1 cellular context compared by ENCODE assay signal in the genomic region with DNA sequence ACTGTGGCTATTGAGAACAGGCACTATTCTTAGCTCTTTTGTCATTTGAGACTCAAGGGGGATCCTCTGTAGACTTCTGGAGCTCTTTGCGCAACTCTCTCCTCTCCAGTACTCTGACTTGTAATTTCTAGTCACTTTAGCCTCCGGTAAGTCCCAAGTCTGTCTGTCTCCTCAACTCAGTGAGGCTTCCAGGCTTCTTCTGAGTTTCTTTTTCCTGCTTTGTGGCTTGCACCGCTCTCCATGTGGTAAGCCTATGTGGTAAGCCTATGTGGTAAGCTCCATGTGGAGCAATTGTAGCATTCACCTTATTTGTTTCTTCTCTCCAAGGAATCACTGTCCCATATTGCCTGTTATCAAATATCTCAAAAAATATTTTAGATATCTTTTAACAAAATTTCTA.
TF ChIP-seq lines count a peak whose summit lies in the region.

No MANE protein-coding gene starts in this region.

TF ChIP-seq in GM23338, 12 proteins besides CTCF, POLR2A, EP300 and RAD21 (continued from another document):
- TF ChIP-seq, protein P1, sequence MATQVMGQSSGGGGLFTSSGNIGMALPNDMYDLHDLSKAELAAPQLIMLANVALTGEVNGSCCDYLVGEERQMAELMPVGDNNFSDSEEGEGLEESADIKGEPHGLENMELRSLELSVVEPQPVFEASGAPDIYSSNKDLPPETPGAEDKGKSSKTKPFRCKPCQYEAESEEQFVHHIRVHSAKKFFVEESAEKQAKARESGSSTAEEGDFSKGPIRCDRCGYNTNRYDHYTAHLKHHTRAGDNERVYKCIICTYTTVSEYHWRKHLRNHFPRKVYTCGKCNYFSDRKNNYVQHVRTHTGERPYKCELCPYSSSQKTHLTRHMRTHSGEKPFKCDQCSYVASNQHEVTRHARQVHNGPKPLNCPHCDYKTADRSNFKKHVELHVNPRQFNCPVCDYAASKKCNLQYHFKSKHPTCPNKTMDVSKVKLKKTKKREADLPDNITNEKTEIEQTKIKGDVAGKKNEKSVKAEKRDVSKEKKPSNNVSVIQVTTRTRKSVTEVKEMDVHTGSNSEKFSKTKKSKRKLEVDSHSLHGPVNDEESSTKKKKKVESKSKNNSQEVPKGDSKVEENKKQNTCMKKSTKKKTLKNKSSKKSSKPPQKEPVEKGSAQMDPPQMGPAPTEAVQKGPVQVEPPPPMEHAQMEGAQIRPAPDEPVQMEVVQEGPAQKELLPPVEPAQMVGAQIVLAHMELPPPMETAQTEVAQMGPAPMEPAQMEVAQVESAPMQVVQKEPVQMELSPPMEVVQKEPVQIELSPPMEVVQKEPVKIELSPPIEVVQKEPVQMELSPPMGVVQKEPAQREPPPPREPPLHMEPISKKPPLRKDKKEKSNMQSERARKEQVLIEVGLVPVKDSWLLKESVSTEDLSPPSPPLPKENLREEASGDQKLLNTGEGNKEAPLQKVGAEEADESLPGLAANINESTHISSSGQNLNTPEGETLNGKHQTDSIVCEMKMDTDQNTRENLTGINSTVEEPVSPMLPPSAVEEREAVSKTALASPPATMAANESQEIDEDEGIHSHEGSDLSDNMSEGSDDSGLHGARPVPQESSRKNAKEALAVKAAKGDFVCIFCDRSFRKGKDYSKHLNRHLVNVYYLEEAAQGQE (IDR thresholded peaks at IDR 0.05; ENCODE audit: unreplicated experiment) = no peak
- TF ChIP-seq ETS1 (IDR thresholded peaks at IDR 0.05) = no peak
- no peak for TF ChIP-seq ZNF114 (CRISPR knock-in tag; IDR thresholded peaks at IDR 0.05)
- TF ChIP-seq POLR2AphosphoS5 (IDR thresholded peaks at IDR 0.05; ENCODE audit: low read depth) = no peak
- TF ChIP-seq STAT1 (IDR thresholded peaks at IDR 0.05; ENCODE audit: unreplicated experiment) = no peak
- TF ChIP-seq JUNB (IDR thresholded peaks at IDR 0.05; ENCODE audit: unreplicated experiment) = no peak
